8 cellular contexts compared by ENCODE assay signal in genomic region chr14:76812422-76813383, GRCh38. TPM values are rescaled to one million over a fixed set of nuclear protein-coding genes. Genes with fewer than 3 reads are reported as not detected.
A peak's percentile ranks its signal among the peaks of the same experiment; 100 is the strongest.
DNase-seq lines count a peak whose midpoint lies in the region; ATAC-seq and TF ChIP-seq lines count a peak whose summit lies in the region.

ANGEL1 (minus strand) TSS chr14:76812882; CDS start chr14:76812827, 55 bp downstream.

- no peaks in the 10 kb centered on the region for H3K9me3 Mint-ChIP-seq in activated naive CD8-positive, alpha-beta T cell (ENCODE audit: low read depth)

- H3K27me3 Mint-ChIP-seq in activated naive CD8-positive, alpha-beta T cell: no peaks in the 10 kb centered on the region

- peak within 1 kb of the TSS; percentile 71 for H3K4me3 ChIP-seq in suprapubic skin

- peaks cover 7% of the 10 kb centered on the region for H3K36me3 Mint-ChIP-seq in activated naive CD8-positive, alpha-beta T cell

- peaks cover 34% of the 10 kb centered on the region for H3K4me1 Mint-ChIP-seq in activated naive CD8-positive, alpha-beta T cell (ENCODE audit: low read depth)

- H3K4me1 ChIP-seq in suprapubic skin: peaks cover 20% of the 10 kb centered on the region

- peak within 1 kb of the TSS; percentile 84 for H3K27ac ChIP-seq in suprapubic skin

- TF ChIP-seq POLR2A in suprapubic skin (IDR thresholded peaks at IDR 0.05): peak in 1 of 2 donors; percentile 64

- peak within 1 kb of the TSS; percentile 89 for H3K27ac Mint-ChIP-seq in activated naive CD8-positive, alpha-beta T cell

- peak within 1 kb of the TSS; percentile 94 for H3K4me3 Mint-ChIP-seq in activated naive CD8-positive, alpha-beta T cell

- peak; percentile 84 for ATAC-seq in HG02678 (IDR thresholded peaks at IDR 0.05; ENCODE audit: unreplicated experiment)

- H3K36me3 ChIP-seq in suprapubic skin: peaks cover 16% of the 10 kb centered on the region

- TF ChIP-seq EP300 in suprapubic skin (IDR thresholded peaks at IDR 0.05): no peak

- TF ChIP-seq CTCF in GM10266 (IDR thresholded peaks at IDR 0.05; ENCODE audit: control insufficient read depth, insufficient read depth, low read depth, missing control alignments) (no peak), suprapubic skin (IDR thresholded peaks at IDR 0.05) (no peak)

- WGBS in suprapubic skin: 9% methylated on average over 39 of the region's 69 CpGs

- H3K9me3 ChIP-seq in suprapubic skin: no peaks in the 10 kb centered on the region

- peak; percentile 96 for DNase-seq in GM10266 (ENCODE audit: extremely low spot score)
- DNase-seq in NCI-H1105 treated with DMSO at 0.1 percent for 48 hours (lab: John Stamatoyannopoulos, UW): peak; percentile 90
- DNase-seq in SKM-1 treated with dmso at 0.1 percent for 144 hours (lab: John Stamatoyannopoulos, UW; ENCODE audit: unreplicated experiment): peak; percentile 52
- DNase-seq in glomerular visceral epithelial cell (ENCODE audit: extremely low spot score): peak; percentile 96
- peak; percentile 88 for DNase-seq in occipital lobe (lab: John Stamatoyannopoulos, UW)
- peak; percentile 97 to 98 for DNase-seq in suprapubic skin (ENCODE audit: low spot score in 2 of 2)

- H3K27me3 ChIP-seq in suprapubic skin: no peaks in the 10 kb centered on the region

RNA-seq across cellular contexts. Expression of gene ANGEL1, which starts in this region (rescaled TPM):
- total RNA-seq in occipital lobe (10.3 TPM), suprapubic skin (10 to 100 TPM; 17.1 to 25.8 (median 21.9) TPM)

Comparison
In these comparisons a context has a peak if more than half of its experiments do, and no peak if none do; other contexts are left out.
1. Peak in every context shown above with its lines: DNase-seq, ATAC-seq, H3K4me3 ChIP-seq and H3K27ac ChIP-seq.